Comparison of ENCODE assay signal across 34 cellular contexts in the genomic region with DNA sequence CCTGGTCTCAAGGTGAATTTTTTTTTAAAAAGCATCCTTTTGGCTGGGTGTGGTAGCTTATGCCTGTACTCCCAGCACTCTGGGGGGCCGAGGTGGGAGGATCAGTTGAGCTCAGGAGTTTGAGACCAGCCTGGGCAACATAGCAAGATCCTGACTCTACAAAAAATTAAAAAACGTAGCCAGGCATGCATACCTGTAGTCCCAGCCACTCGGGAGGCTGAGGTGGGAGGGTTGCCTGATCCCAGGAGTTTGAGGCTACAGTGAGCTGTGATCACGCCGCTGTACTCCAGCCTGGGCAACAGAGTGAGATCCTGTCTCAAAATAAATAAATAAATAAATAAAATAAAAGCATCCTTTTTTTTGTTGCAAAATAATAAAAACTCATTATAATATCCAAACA.
"Had no signal": no experiment of that assay in that cellular context is flagged by ENCODE, and none has a peak within 500 bp of the region (broad histone marks: within the 10 kb centered on the region; RNA-seq: fewer than 3 reads in every experiment).

No MANE protein-coding gene starts in this region.

- H3K4me3 ChIP-seq: MG63 had no signal

- H3K36me3 ChIP-seq: MG63 had no signal

- H3K27me3 ChIP-seq: MG63 had no signal

- DNase-seq: MG63, MM.1S, MV-4-11, NCI-H1048, NCI-H1092, NCI-H1092 treated with DMSO at 0.1 percent for 48 hours, NCI-H1105, NCI-H1105 treated with DMSO at 0.1 percent for 48 hours, NCI-H1417, NCI-H1417 treated with DMSO at 0.1 percent for 48 hours, NCI-H1436, NCI-H1436 treated with DMSO at 0.1 percent for 48 hours, NCI-H146, NCI-H1694, NCI-H1694 treated with DMSO at 0.1 percent for 48 hours, NCI-H187, NCI-H187 treated with DMSO at 0.1 percent for 48 hours, NCI-H1930, NCI-H2029, NCI-H2029 treated with DMSO at 0.1 percent for 48 hours, NCI-H2081, NCI-H2081 treated with DMSO at 0.1 percent for 48 hours, NCI-H2107, NCI-H2171, NCI-H2171 treated with DMSO at 0.1 percent for 48 hours, NCI-H2227 treated with DMSO at 0.1 percent for 48 hours, NCI-H226, NCI-H345, NCI-H446, NCI-H446 treated with DMSO at 0.1 percent for 48 hours, NCI-H510A, NCI-H510A treated with DMSO at 0.1 percent for 48 hours, NCI-H524, NCI-H524 treated with DMSO at 0.1 percent for 48 hours had no signal

- H3K9me3 ChIP-seq: MG63 had no signal
